In genomic region chr4:71553605-71554004, GRCh38 we compare ENCODE assay signal across 8 cellular contexts.
DNase-seq lines count a peak whose midpoint lies in the region; ATAC-seq and TF ChIP-seq lines count a peak whose summit lies in the region.

No MANE protein-coding gene starts in this region.

- H3K4me3 ChIP-seq in A673 (ENCODE audit: low read depth, low read length, poor library complexity, severe bottlenecking) (no peak overlapping the region), OCI-LY1 (ENCODE audit: low read depth, low read length, poor library complexity, severe bottlenecking) (no peak overlapping the region), stomach (no peak overlapping the region)

- TF ChIP-seq EP300 in stomach (IDR thresholded peaks at IDR 0.05) = no peak

- CTCF ChIA-PET in A673 (lab: Charles Lee) = interaction anchor here (0.6 to 0.7 kb wide), 2 partner anchors 544 to 629 kb away, joined by 4 to 7 read pairs; no protein-coding TSS in a partner anchor

- no peaks in the 10 kb centered on the region for H3K4me1 ChIP-seq in A673 (ENCODE audit: insufficient read depth, low read length, poor library complexity, severe bottlenecking)
- H3K4me1 ChIP-seq in OCI-LY1 (ENCODE audit: insufficient read depth, low read length, severe bottlenecking) = no peaks in the 10 kb centered on the region
- peaks cover 4 to 28% (median 13%) of the 10 kb centered on the region in 4 donors for H3K4me1 ChIP-seq in stomach

- no peak overlapping the region for H3K27ac Mint-ChIP-seq in activated T-helper 17 cell treated with anti-CD3 and anti-CD28 coated beads, Interleukin-2, amount 50 U/mL, for 72 hours

- intact Hi-C loops in A673 (cut with micrococcal nuclease; ENCODE audit: unreplicated experiment) = loop anchor here (2.0 to 10.0 kb wide), 3 partner anchors 161 to 369 kb away; no protein-coding TSS in a partner anchor
- intact Hi-C loops in stomach (cut with DNase I; ENCODE audit: low total_unique reads) = no loop called here

- no peak overlapping the region for H3K4me2 ChIP-seq in OCI-LY1 (ENCODE audit: low read length)

- H3F3A ChIP-seq in OCI-LY1 (ENCODE audit: insufficient read depth, low read length) = no peaks in the 10 kb centered on the region

- TF ChIP-seq POLR2A in stomach (IDR thresholded peaks at IDR 0.05) = no peak

- no peaks in the 10 kb centered on the region for H3K4me1 Mint-ChIP-seq in activated T-helper 17 cell treated with anti-CD3 and anti-CD28 coated beads, Interleukin-2, amount 50 U/mL, for 72 hours

- no peaks in the 10 kb centered on the region for H4K20me1 ChIP-seq in OCI-LY1 (ENCODE audit: insufficient read depth, low read length)

- H3K9me3 Mint-ChIP-seq in activated T-helper 17 cell treated with anti-CD3 and anti-CD28 coated beads, Interleukin-2, amount 50 U/mL, for 72 hours = no peaks in the 10 kb centered on the region

- POLR2A ChIA-PET in A673 (lab: Charles Lee; ENCODE audit: low non-redundant PET) = no interaction called here

- DNase-seq in A673 (ENCODE audit: low spot score) = peak; percentile 4
- DNase-seq in glomerular visceral epithelial cell (ENCODE audit: extremely low spot score) = peak; percentile 39
- no peak for DNase-seq in stomach
- no peak for DNase-seq in activated CD4-positive, alpha-beta T cell treated with anti-CD3 and anti-CD28 coated beads, Interleukin-2, amount 50 U/mL, for 48 hours

- no peaks in the 10 kb centered on the region for H3K79me2 ChIP-seq in OCI-LY1 (ENCODE audit: insufficient read depth, low read length)

- H2AFZ ChIP-seq in OCI-LY1 (ENCODE audit: low read length) = no peak overlapping the region

- H3K36me3 ChIP-seq in A673 (ENCODE audit: insufficient read depth, low read length, poor library complexity, severe bottlenecking) = no peaks in the 10 kb centered on the region
- no peaks in the 10 kb centered on the region for H3K36me3 ChIP-seq in OCI-LY1 (ENCODE audit: insufficient read depth, low read length)
- peaks cover 0 to 4% (median 0%) of the 10 kb centered on the region in 4 donors for H3K36me3 ChIP-seq in stomach

- TF ChIP-seq CTCF in A673 (conservative IDR thresholded peaks at IDR 0.05; ENCODE audit: low read depth, low read length) (peak; percentile 43; the same call in 1 of the 2 replicates), OCI-LY1 (IDR thresholded peaks at IDR 0.05; ENCODE audit: low read length) (peak; percentile 48; the same call in 1 of the 2 replicates), stomach (IDR thresholded peaks at IDR 0.05) (peak in 5 of 7 experiments; percentile 25 to 53 (median 39))

- H3K9ac ChIP-seq in OCI-LY1 (ENCODE audit: low read length) = no peak overlapping the region

- no TSS peak for BruUV-seq in A673 (replicated peaks; lab: Mats Ljungman, UMichigan)

- H3K27me3 ChIP-seq in A673 (replicated peaks; ENCODE audit: insufficient read depth, low read depth, low read length, poor library complexity) (no peaks in the 10 kb centered on the region), OCI-LY1 (ENCODE audit: insufficient read depth, low read length) (no peaks in the 10 kb centered on the region), stomach (no peaks in the 10 kb centered on the region)

- ATAC-seq in GM19463 (IDR thresholded peaks at IDR 0.05; ENCODE audit: unreplicated experiment) (peak; percentile 27), GM21447 (IDR thresholded peaks at IDR 0.05; ENCODE audit: unreplicated experiment) (no peak)
- no peak for ATAC-seq in activated T-helper 17 cell treated with anti-CD3 and anti-CD28 coated beads, Interleukin-2, amount 50 U/mL, for 72 hours (replicated peaks)

- H3K27ac ChIP-seq in A673 (ENCODE audit: low read depth, low read length, poor library complexity, severe bottlenecking) (no peak overlapping the region), OCI-LY1 (ENCODE audit: low read depth, low read length, poor library complexity, severe bottlenecking) (no peak overlapping the region), stomach (no peak overlapping the region)

- no peak overlapping the region for H3K4me3 Mint-ChIP-seq in activated T-helper 17 cell treated with anti-CD3 and anti-CD28 coated beads, Interleukin-2, amount 50 U/mL, for 72 hours

- H3K36me3 Mint-ChIP-seq in activated T-helper 17 cell treated with anti-CD3 and anti-CD28 coated beads, Interleukin-2, amount 50 U/mL, for 72 hours (ENCODE audit: low read depth) = no peaks in the 10 kb centered on the region

- no peaks in the 10 kb centered on the region for H3K9me3 ChIP-seq in A673 (ENCODE audit: low read depth, low read length, poor library complexity, severe bottlenecking)
- no peaks in the 10 kb centered on the region for H3K9me3 ChIP-seq in OCI-LY1 (ENCODE audit: low read length)
- no peaks in the 10 kb centered on the region for H3K9me3 ChIP-seq in stomach

- no peaks in the 10 kb centered on the region for H3K9me2 ChIP-seq in OCI-LY1 (ENCODE audit: low read depth, low read length)

- H3K27me3 Mint-ChIP-seq in activated T-helper 17 cell treated with anti-CD3 and anti-CD28 coated beads, Interleukin-2, amount 50 U/mL, for 72 hours = no peaks in the 10 kb centered on the region

- WGBS in stomach, 5 donors = 48 to 62% (median 53%) methylated on average over 1 of the region's 1 CpG

Comparison
In these comparisons a context has a peak if more than half of its experiments do, and no peak if none do; other contexts are left out.
1. DNase-seq: peak in A673 (single experiment) and glomerular visceral epithelial cell (single experiment); none in stomach (single experiment) and activated CD4-positive, alpha-beta T cell treated with anti-CD3 and anti-CD28 coated beads, Interleukin-2, amount 50 U/mL, for 48 hours (0 of 2).
2. Peak in every context shown above with its lines, with median percentiles within 50 percentile points of each other: CTCF ChIP-seq.